ENCODE assay signal across 1 cellular context in genomic region chr18:62833494-62833893, GRCh38.
TF ChIP-seq lines count a peak whose summit lies in the region.

No MANE protein-coding gene starts in this region.

TF ChIP-seq in H1, 55 proteins besides CTCF, POLR2A, EP300 and RAD21:
- no peak for TF ChIP-seq TEAD4 (IDR thresholded peaks at IDR 0.05; ENCODE audit: low read depth, low read length)
- no peak for TF ChIP-seq TAF1 (IDR thresholded peaks at IDR 0.05; ENCODE audit: low read depth, low read length)
- TF ChIP-seq SIN3A (conservative IDR thresholded peaks at IDR 0.05 in 1 of 2, IDR thresholded peaks at IDR 0.05 in 1 of 2; ENCODE audit: low read depth in 1 of 2, low read length in 2 of 2), result no peak
- TF ChIP-seq EGR1 (IDR thresholded peaks at IDR 0.05; ENCODE audit: borderline replicate concordance, low read depth, low read length), result no peak
- TF ChIP-seq ATF2 (IDR thresholded peaks at IDR 0.05; ENCODE audit: low read length), result no peak
- TF ChIP-seq RBBP5 (IDR thresholded peaks at IDR 0.05; ENCODE audit: borderline replicate concordance, low read depth, low read length), result no peak
- no peak for TF ChIP-seq FOSL1 (IDR thresholded peaks at IDR 0.05; ENCODE audit: insufficient read depth, low read depth, low read length)
- TF ChIP-seq NRF1 (IDR thresholded peaks at IDR 0.05; ENCODE audit: low read depth, low read length), result no peak
- TF ChIP-seq JUN (IDR thresholded peaks at IDR 0.05; ENCODE audit: low read depth, low read length), result no peak
TF ChIP-seq in H1: peak in this region for 0.
